ENCODE assay signal across 1 cellular context in genomic region chr19:10316229-10317044, GRCh38.
TF ChIP-seq lines count a peak whose summit lies in the region.

No MANE protein-coding gene starts in this region.

TF ChIP-seq in HCT116, 20 proteins besides CTCF, POLR2A, EP300 and RAD21 (continued from another document):
- TF ChIP-seq REST (IDR thresholded peaks at IDR 0.05; ENCODE audit: low read depth) (no peak), ZBTB33 (IDR thresholded peaks at IDR 0.05; ENCODE audit: extremely low read depth, insufficient replicate concordance, low read length) (no peak), SRF (IDR thresholded peaks at IDR 0.05; ENCODE audit: low read depth) (no peak), SIN3A (IDR thresholded peaks at IDR 0.05; ENCODE audit: low read depth) (no peak), CBX3 (IDR thresholded peaks at IDR 0.05; ENCODE audit: low read depth) (no peak), ZNF274 (IDR thresholded peaks at IDR 0.05; ENCODE audit: low read depth, low read length) (no peak), JUND (IDR thresholded peaks at IDR 0.05) (no peak), TCF7L2 (IDR thresholded peaks at IDR 0.05; ENCODE audit: borderline replicate concordance, extremely low read depth, insufficient read depth, insufficient read length) (no peak), EZH2phosphoT487 (IDR thresholded peaks at IDR 0.05; ENCODE audit: borderline replicate concordance) (no peak), POLR2AphosphoS5 (IDR thresholded peaks at IDR 0.05; ENCODE audit: low read depth, low read length) (no peak), CEBPB (IDR thresholded peaks at IDR 0.05; ENCODE audit: low read depth) (no peak), ELF1 (IDR thresholded peaks at IDR 0.05; ENCODE audit: borderline replicate concordance, low read depth) (no peak)
TF ChIP-seq in HCT116: peak in this region for 0.
